8 cellular contexts compared by ENCODE assay signal in the genomic region with DNA sequence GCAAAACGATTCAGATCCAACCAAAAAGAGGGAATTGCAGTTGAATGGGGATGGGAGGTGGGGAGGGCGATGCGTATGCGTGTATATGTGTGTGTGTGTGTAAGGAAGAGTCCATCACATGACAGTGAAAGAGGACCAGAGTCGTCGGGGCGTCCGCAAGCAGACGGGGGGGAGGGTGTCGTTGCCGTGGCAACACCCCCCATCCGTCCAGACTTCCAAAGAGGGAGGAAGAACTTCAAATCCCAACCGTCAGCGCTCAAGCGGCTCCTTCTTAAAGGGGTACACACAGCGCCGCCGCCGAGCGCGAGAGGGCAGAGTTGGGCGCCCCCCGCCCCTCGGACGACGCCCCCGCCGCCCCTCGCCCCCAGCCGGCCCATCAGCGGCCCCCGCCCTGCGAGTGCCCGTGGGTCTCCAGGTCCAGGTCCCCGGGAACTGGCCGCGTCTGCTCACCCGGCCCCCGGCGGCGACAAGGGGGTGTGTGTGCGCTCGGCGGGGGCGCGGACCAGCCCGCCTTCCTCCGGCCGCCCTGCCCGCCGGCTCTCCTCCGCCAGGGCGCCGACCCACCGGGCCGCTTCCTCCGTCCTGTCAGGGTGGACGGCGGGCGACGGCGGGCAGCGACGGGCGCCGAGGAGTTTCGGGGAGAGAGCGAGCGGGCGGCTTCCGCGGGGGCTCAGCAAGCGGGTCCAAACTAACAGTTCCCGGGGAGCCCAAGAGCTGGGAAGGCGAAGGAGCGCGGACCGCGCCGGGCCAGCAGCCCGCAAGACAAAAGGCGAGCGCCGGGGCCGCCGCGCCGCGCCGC. TPM values are rescaled to one million over a fixed set of nuclear protein-coding genes. Genes with fewer than 3 reads are reported as not detected.
A peak's percentile ranks its signal among the peaks of the same experiment; 100 is the strongest.
DNase-seq lines count a peak whose midpoint lies in the region; ATAC-seq and TF ChIP-seq lines count a peak whose summit lies in the region.

No MANE protein-coding gene starts in this region.

- intact Hi-C loops in activated CD4-positive, alpha-beta T cell treated with anti-CD3 and anti-CD28 coated beads for 36 hours (cut with DNase I, micrococcal nuclease), result loop anchor here (1.0 to 5.0 kb wide), 3 partner anchors 407 to 1794 kb away; partner anchors contain the start of genes QDPR (in 2 of the 2), MED28 (in 1 of the 2) and TAPT1 (in 1 of the 2)
- intact Hi-C loops in left colon (cut with DNase I, micrococcal nuclease), result loop anchor here in 1 of 2 donors (10.0 kb wide), 1 partner anchor 206 kb away; the partner anchor contains the start of genes DCAF16 and NCAPG

- no peaks in the 10 kb centered on the region for H3K9me3 Mint-ChIP-seq in activated CD4-positive, alpha-beta T cell treated with anti-CD3 and anti-CD28 coated beads for 36 hours (ENCODE audit: low read depth)

- peaks cover 22% of the 10 kb centered on the region for H3K27me3 Mint-ChIP-seq in activated CD4-positive, alpha-beta T cell treated with anti-CD3 and anti-CD28 coated beads for 36 hours

- POLR2A ChIA-PET in activated CD4-positive, alpha-beta T cell treated with anti-CD3 and anti-CD28 coated beads for 36 hours (lab: Charles Lee), result interaction anchor here (0.7 kb wide), 2 partner anchors 211 to 213 kb away, joined by 3 read pairs; partner anchors contain the start of gene DCAF16

- CTCF ChIA-PET in activated CD4-positive, alpha-beta T cell treated with anti-CD3 and anti-CD28 coated beads for 36 hours (lab: Charles Lee), result no interaction called here

- peaks cover 13% of the 10 kb centered on the region for H3K4me1 Mint-ChIP-seq in activated CD4-positive, alpha-beta T cell treated with anti-CD3 and anti-CD28 coated beads for 36 hours

- H3K27ac Mint-ChIP-seq in activated CD4-positive, alpha-beta T cell treated with anti-CD3 and anti-CD28 coated beads for 36 hours, result peak overlapping the region; percentile 91

- peak overlapping the region; percentile 98 for H3K4me3 Mint-ChIP-seq in activated CD4-positive, alpha-beta T cell treated with anti-CD3 and anti-CD28 coated beads for 36 hours

- H3K36me3 Mint-ChIP-seq in activated CD4-positive, alpha-beta T cell treated with anti-CD3 and anti-CD28 coated beads for 36 hours (ENCODE audit: low read depth), result no peaks in the 10 kb centered on the region

- TF ChIP-seq CTCF in AG09319 (IDR thresholded peaks at IDR 0.05; ENCODE audit: low read depth, low read length), result no peak; the same call in 1 of the 2 replicates

- DNase-seq in AG09319 (ENCODE audit: extremely low read depth, low read depth), result peak; percentile 49
- peak; percentile 7 to 55 for DNase-seq in NCI-H446 (lab: John Stamatoyannopoulos, UW)
- peak; percentile 60 for DNase-seq in activated CD4-positive, alpha-beta T cell treated with anti-CD3 and anti-CD28 coated beads for 36 hours
- DNase-seq in dedifferentiated amniotic fluid mesenchymal stem cell (ENCODE audit: extremely low spot score), result peak; percentile 58
- peak; percentile 72 to 84 for DNase-seq in left colon
- peak; percentile 15 to 29 for DNase-seq in stimulated activated CD4-positive, alpha-beta T cell treated with anti-CD3 and anti-CD28 coated beads, Interleukin-1b, Interleukin-23, amount 100 ng/mL, for 4 hours (ENCODE audit: low read depth in 2 of 2)

- ATAC-seq in GM19023 (IDR thresholded peaks at IDR 0.05; ENCODE audit: unreplicated experiment), result peak; percentile 11
- ATAC-seq in HG03196 (IDR thresholded peaks at IDR 0.05; ENCODE audit: unreplicated experiment), result peak; percentile 22
- ATAC-seq in activated CD4-positive, alpha-beta T cell treated with anti-CD3 and anti-CD28 coated beads for 36 hours, result no peak
- peak; percentile 14 for ATAC-seq in left colon

RNA-seq across cellular contexts. Expression of gene LCORL, which starts 0.7 kb away (rescaled TPM):
- 1 to 10 TPM; 6.7 to 8.0 TPM for total RNA-seq in activated CD4-positive, alpha-beta T cell treated with anti-CD3 and anti-CD28 coated beads for 36 hours
- 10 to 100 TPM; 19.1 to 19.3 TPM for total RNA-seq in left colon

Comparison
In these comparisons a context has a peak if more than half of its experiments do, and no peak if none do; other contexts are left out.
1. DNase-seq: peak in every context shown above with its lines; median percentile 78 in left colon; 60 in activated CD4-positive, alpha-beta T cell treated with anti-CD3 and anti-CD28 coated beads for 36 hours; 58 in dedifferentiated amniotic fluid mesenchymal stem cell; 49 in AG09319; 31 in NCI-H446; 22 in stimulated activated CD4-positive, alpha-beta T cell treated with anti-CD3 and anti-CD28 coated beads, Interleukin-1b, Interleukin-23, amount 100 ng/mL, for 4 hours.